32 cellular contexts compared by ENCODE assay signal in genomic region chr21:28152729-28153128, GRCh38.
"Had no signal": no experiment of that assay in that cellular context is flagged by ENCODE, and none has a peak within 500 bp of the region (broad histone marks: within the 10 kb centered on the region; RNA-seq: fewer than 3 reads in every experiment).

No MANE protein-coding gene starts in this region.

- H3K27me3 ChIP-seq: ascending aorta, SJCRH30 had no signal

- H3K4me1 ChIP-seq: ascending aorta had no signal

- H3K36me3 ChIP-seq: ascending aorta, SJCRH30, WERI-Rb-1 had no signal

- H3K9me3 ChIP-seq: ascending aorta, SJCRH30 had no signal

- H3K27ac ChIP-seq: ascending aorta, SJCRH30, SK-N-MC, WERI-Rb-1 had no signal

- DNase-seq: activated CD4-positive, alpha-beta memory T cell treated with anti-CD3 and anti-CD28 coated beads, Interleukin-2, amount 10 ng/mL, durations not matched to agents 7 days and 5 days; activated CD4-positive, alpha-beta T cell treated with anti-CD3 and anti-CD28 coated beads for 1 hour; activated CD4-positive, alpha-beta T cell treated with anti-CD3 and anti-CD28 coated beads for 48 hours; activated CD4-positive, CD25-positive, alpha-beta regulatory T cell; activated CD8-positive, alpha-beta memory T cell treated with anti-CD3 and anti-CD28 coated beads for 24 hours; activated CD8-positive, alpha-beta memory T cell treated with anti-CD3 and anti-CD28 coated beads, Interleukin-2, amount 10 ng/mL, durations not matched to agents 7 days and 5 days; activated CD8-positive, alpha-beta memory T cell treated with anti-CD3 and anti-CD28 coated beads, Interleukin-2, amount 50 U/mL, for 48 hours; activated effector memory CD4-positive, alpha-beta T cell treated with Interleukin-2 at 50 U/mL for 16 hours; activated naive CD4-positive, alpha-beta T cell; activated naive CD4-positive, alpha-beta T cell treated with anti-CD3 and anti-CD28 coated beads, Interleukin-2, amount 50 U/mL, for 16 hours; activated naive CD8-positive, alpha-beta T cell treated with anti-CD3 and anti-CD28 coated beads for 36 hours; activated T-cell treated with anti-CD3 and anti-CD28 coated beads, Interleukin-2, amount 50 U/mL, for 48 hours; amygdala; caudate nucleus; cerebellar nuclear complex; NCI-H1105; NCI-H1417 treated with DMSO at 0.1 percent for 48 hours; NCI-H187 treated with DMSO at 0.1 percent for 48 hours; NCI-H2081; NCI-H2171 treated with DMSO at 0.1 percent for 48 hours; NCI-H2227 treated with DMSO at 0.1 percent for 48 hours; NCI-H446; NCI-H510A treated with DMSO at 0.1 percent for 48 hours; NCI-H69; NK-92 treated with Interleukin-12 subunit alpha and Interleukin-12 subunit beta, amount 100 ng/mL, for 24 hours; OCI-M1; SHP77; SJCRH30; T1000; WERI-Rb-1 had no signal

- ATAC-seq: activated CD8-positive, alpha-beta memory T cell treated with anti-CD3 and anti-CD28 coated beads, Interleukin-2, amount 10 ng/mL, durations not matched to agents 7 days and 5 days had no signal

- H3K4me3 ChIP-seq: ascending aorta, SJCRH30, SK-N-MC had no signal
